ENCODE assay signal across 17 cellular contexts in genomic region chr21:40271169-40271568, GRCh38.
DNase-seq lines count a peak whose midpoint lies in the region; ATAC-seq, FAIRE-seq and TF ChIP-seq lines count a peak whose summit lies in the region.
"Had no signal": no experiment of that assay in that cellular context is flagged by ENCODE, and none has a peak within 500 bp of the region (broad histone marks: within the 10 kb centered on the region; RNA-seq: fewer than 3 reads in every experiment).

No MANE protein-coding gene starts in this region.

- no peak overlapping the region for H2AK5ac ChIP-seq in H1 (ENCODE audit: low read depth, low read length)
- no peak overlapping the region for H2AK5ac ChIP-seq in neuronal stem cell (ENCODE audit: low read depth, low read length)

- H4K8ac ChIP-seq in H1 (ENCODE audit: extremely low read depth, insufficient read depth, low read length) (no peak overlapping the region; the same call in 1 of the 2 replicates), neuronal stem cell (ENCODE audit: low read depth, low read length) (no peak overlapping the region)

- H2BK120ac ChIP-seq in H1 (replicated peaks; ENCODE audit: low read depth, low read length) (no peak overlapping the region), neuronal stem cell (ENCODE audit: low read depth, low read length) (no peak overlapping the region)

- no peak for TF ChIP-seq EP300 in H1 (IDR thresholded peaks at IDR 0.05; ENCODE audit: borderline replicate concordance in 1 of 2, low read depth in 2 of 2, low read length in 2 of 2)

- no peak for TF ChIP-seq RAD21 in H1 (IDR thresholded peaks at IDR 0.05 in 1 of 2, conservative IDR thresholded peaks at IDR 0.05 in 1 of 2; ENCODE audit: low read depth in 2 of 2, low read length in 2 of 2)

- no peak overlapping the region for H3K4me3 ChIP-seq in right cardiac atrium (ENCODE audit: low read length)
- H3K4me3 ChIP-seq in H7 (ENCODE audit: insufficient read depth, low read depth, low read length): no peak overlapping the region
- no peak overlapping the region for H3K4me3 ChIP-seq in H1 (ENCODE audit: extremely low read depth in 1 of 4, insufficient read depth in 2 of 4, low read depth in 3 of 4, low read length in 4 of 4)
- H3K4me3 ChIP-seq in neuronal stem cell (ENCODE audit: low read length in 2 of 2): no peak overlapping the region
- H3K4me3 ChIP-seq: BLaER1, HAP-1 had no signal

- intact Hi-C loops in Right ventricle myocardium inferior (cut with DNase I) (no loop called here), right cardiac atrium (cut with DNase I) (no loop called here)

- H3K79me1 ChIP-seq in H1 (ENCODE audit: low read depth, low read length) (no peaks in the 10 kb centered on the region), neuronal stem cell (ENCODE audit: low read depth, low read length) (no peaks in the 10 kb centered on the region)

- H3K4me1 ChIP-seq in right cardiac atrium (ENCODE audit: control insufficient read depth, insufficient read depth, low read length): no peaks in the 10 kb centered on the region
- peaks cover 0 to 10% (median 7%) of the 10 kb centered on the region in 4 experiments; a peak in 3 of 7 replicates for H3K4me1 ChIP-seq in H1 (replicated peaks in 1 of 4; ENCODE audit: control insufficient read depth in 3 of 4, insufficient read depth in 4 of 4, low read length in 3 of 4)
- H3K4me1 ChIP-seq in neuronal stem cell (ENCODE audit: control insufficient read depth in 2 of 2, insufficient read depth in 1 of 2, low read depth in 1 of 2, low read length in 2 of 2): peaks cover 3 to 9% of the 10 kb centered on the region in 2 donors
- H3K4me1 ChIP-seq: BLaER1, HAP-1 had no signal

- no peaks in the 10 kb centered on the region for H4K20me1 ChIP-seq in H1 (replicated peaks in 1 of 2; ENCODE audit: control insufficient read depth in 1 of 2, insufficient read depth in 2 of 2, low read length in 2 of 2)
- H4K20me1 ChIP-seq: BLaER1 had no signal

- no peaks in the 10 kb centered on the region for H3K79me2 ChIP-seq in H1 (ENCODE audit: control insufficient read depth in 1 of 2, insufficient read depth in 2 of 2, low read length in 2 of 2)

- TF ChIP-seq CTCF in H1 (IDR thresholded peaks at IDR 0.05; ENCODE audit: control extremely low read depth in 1 of 3, insufficient read depth in 1 of 3, low read depth in 1 of 3, low read length in 3 of 3): no peak

- POLR2A ChIA-PET in H1 (lab: Charles Lee; ENCODE audit: partially characterized antibody): no interaction called here

- no peak overlapping the region for H2BK5ac ChIP-seq in H1 (ENCODE audit: low read depth, low read length)
- no peak overlapping the region for H2BK5ac ChIP-seq in neuronal stem cell (ENCODE audit: low read length)

- 57% methylated on average over 9 of the region's 9 CpGs for WGBS in right cardiac atrium
- 81% methylated on average over 9 of the region's 9 CpGs; no CpG with 5 or more reads in 1 of the 2 experiments for WGBS in H1 (ENCODE audit: extremely low coverage in 1 of 2, insufficient coverage in 1 of 2, insufficient read length in 1 of 2, insufficient replicate concordance in 2 of 2, low coverage in 1 of 2, low lambda C conversion rate in 2 of 2, missing lambda C conversion rate in 1 of 2), 2 experiments
- WGBS in neuronal stem cell (ENCODE audit: extremely low coverage in 2 of 2, insufficient read length in 2 of 2, insufficient replicate concordance in 1 of 2), 2 donors: no CpG with 5 or more reads among the region's 9 CpGs

- H3K4ac ChIP-seq in H1 (replicated peaks; ENCODE audit: insufficient read length, low read depth, low read length) (no peak overlapping the region), neuronal stem cell (ENCODE audit: low read length) (no peak overlapping the region)

- CTCF ChIA-PET in H1 (lab: Charles Lee; ENCODE audit: partially characterized antibody): interaction anchor here (0.6 kb wide), 2 partner anchors 51 to 122 kb away, joined by 3 read pairs; no protein-coding TSS in a partner anchor

- H4K91ac ChIP-seq in H1 (replicated peaks; ENCODE audit: insufficient read length, low read length): no peak overlapping the region
- no peak overlapping the region for H4K91ac ChIP-seq in neuronal stem cell (ENCODE audit: low read depth, low read length, poor library complexity)

- no peak for DNase-seq in Right ventricle myocardium inferior (ENCODE audit: missing footprints)
- DNase-seq in right cardiac atrium: no peak
- DNase-seq in H7: peak; percentile 32
- no peak for DNase-seq in H1 (ENCODE audit: low read depth in 1 of 2, low spot score in 2 of 2)
- no peak for DNase-seq in neuronal stem cell (ENCODE audit: low spot score)
- DNase-seq in NCI-H446 treated with DMSO at 0.1 percent for 48 hours (lab: John Stamatoyannopoulos, UW): no peak
- no peak for DNase-seq in SKM-1 (lab: John Stamatoyannopoulos, UW; ENCODE audit: unreplicated experiment)
- DNase-seq: 8988T; CD4-positive, alpha-beta memory T cell; DMS153; DMS79; GDM1; GOT3 had no signal

- no peak for FAIRE-seq in H1 (lab: Jason Lieb, UNC)
- FAIRE-seq: GM12892, GM18507 had no signal

- H3K4me2 ChIP-seq in H1 (ENCODE audit: insufficient read depth in 1 of 2, low read depth in 2 of 2, low read length in 2 of 2): no peak overlapping the region
- H3K4me2 ChIP-seq in neuronal stem cell (ENCODE audit: insufficient read depth, low read length, poor library complexity, severe bottlenecking): no peak overlapping the region
- H3K4me2 ChIP-seq: BLaER1 had no signal

- H2AFZ ChIP-seq in H1 (ENCODE audit: low read length): peak overlapping the region; percentile 54; the same call in 1 of the 2 replicates
- H2AFZ ChIP-seq in neuronal stem cell (ENCODE audit: low read length): peak overlapping the region; percentile 69

- no peaks in the 10 kb centered on the region for H3K23me2 ChIP-seq in H1 (ENCODE audit: low read depth, low read length)

- 0 out of 2 replicates have a peak overlapping the region, but pooled peaks have one; percentile 1 for H2BK12ac ChIP-seq in H1 (ENCODE audit: low read depth, low read length)
- no peak overlapping the region for H2BK12ac ChIP-seq in neuronal stem cell (ENCODE audit: low read length)

- H3K27me3 ChIP-seq in right cardiac atrium (ENCODE audit: control insufficient read depth, insufficient read depth) (no peaks in the 10 kb centered on the region), H7 (ENCODE audit: control insufficient read depth, insufficient read depth, low read length) (no peaks in the 10 kb centered on the region), H1 (replicated peaks in 1 of 4; ENCODE audit: control insufficient read depth in 3 of 4, extremely low read depth in 1 of 4, insufficient read depth in 3 of 4, low read length in 3 of 4) (no peaks in the 10 kb centered on the region), neuronal stem cell (ENCODE audit: control insufficient read depth in 3 of 3, insufficient read depth in 3 of 3, low read depth in 1 of 3, low read length in 3 of 3) (no peaks in the 10 kb centered on the region)
- H3K27me3 ChIP-seq: BLaER1 had no signal

- H3K9ac ChIP-seq in H1 (replicated peaks in 1 of 4; ENCODE audit: extremely low read depth in 1 of 4, low read depth in 3 of 4, low read length in 3 of 4) (no peak overlapping the region), neuronal stem cell (ENCODE audit: low read depth, low read length, poor library complexity) (no peak overlapping the region)
- H3K9ac ChIP-seq: BLaER1 had no signal

- no peaks in the 10 kb centered on the region for H3K9me3 ChIP-seq in right cardiac atrium (ENCODE audit: control insufficient read depth, low read length)
- H3K9me3 ChIP-seq in H1 (ENCODE audit: insufficient read depth in 2 of 2, low read depth in 1 of 2, low read length in 1 of 2): no peaks in the 10 kb centered on the region
- H3K9me3 ChIP-seq in neuronal stem cell (replicated peaks in 1 of 2; ENCODE audit: control insufficient read depth in 2 of 2, insufficient read depth in 1 of 2, low read depth in 1 of 2, low read length in 2 of 2): no peaks in the 10 kb centered on the region
- H3K9me3 ChIP-seq: BLaER1, HAP-1 had no signal

- H4K5ac ChIP-seq in H1 (ENCODE audit: insufficient read length, low read depth, low read length): no peak overlapping the region

- H3K14ac ChIP-seq in H1 (ENCODE audit: insufficient read length) (no peak overlapping the region), neuronal stem cell (ENCODE audit: low read length) (no peak overlapping the region)

- ATAC-seq in Right ventricle myocardium inferior (peak; percentile 37), right cardiac atrium (no peak)

- no peak overlapping the region; the same call in 1 of the 2 replicates for H3K18ac ChIP-seq in H1 (ENCODE audit: extremely low read depth, low read length)
- H3K18ac ChIP-seq in neuronal stem cell (ENCODE audit: low read length): no peak overlapping the region

- H3K23ac ChIP-seq in H1 (ENCODE audit: insufficient read length) (no peak overlapping the region), neuronal stem cell (ENCODE audit: low read depth, low read length, poor library complexity) (no peak overlapping the region)

- H3K27ac ChIP-seq in right cardiac atrium (ENCODE audit: low read length): no peak overlapping the region
- H3K27ac ChIP-seq in H1 (ENCODE audit: low read depth, low read length): no peak overlapping the region
- no peak overlapping the region for H3K27ac ChIP-seq in neuronal stem cell (replicated peaks; ENCODE audit: low read length)
- H3K27ac ChIP-seq: BLaER1 had no signal

- H3K56ac ChIP-seq in H1 (replicated peaks; ENCODE audit: insufficient read length, low read depth, low read length): no peak overlapping the region

- H3K36me3 ChIP-seq in H7 (replicated peaks; ENCODE audit: control insufficient read depth, insufficient read depth, low read length) (no peaks in the 10 kb centered on the region), H1 (ENCODE audit: control insufficient read depth in 2 of 4, insufficient read depth in 4 of 4, low read length in 3 of 4) (no peaks in the 10 kb centered on the region), neuronal stem cell (replicated peaks in 1 of 2; ENCODE audit: control insufficient read depth in 2 of 2, insufficient read depth in 2 of 2, low read length in 2 of 2) (no peaks in the 10 kb centered on the region)
- H3K36me3 ChIP-seq: BLaER1, HAP-1 had no signal

- H2BK15ac ChIP-seq in H1 (ENCODE audit: low read length) (no peak overlapping the region), neuronal stem cell (ENCODE audit: low read length) (no peak overlapping the region)

- TF ChIP-seq POLR2A in H1 (IDR thresholded peaks at IDR 0.05; ENCODE audit: control extremely low read depth in 1 of 2, low read depth in 2 of 2, low read length in 2 of 2): no peak

- H2BK20ac ChIP-seq in H1 (ENCODE audit: low read length): no peak overlapping the region

TF ChIP-seq in H1, 55 proteins besides CTCF, POLR2A, EP300 and RAD21 (continues in another document):
- TF ChIP-seq CEBPB (IDR thresholded peaks at IDR 0.05; ENCODE audit: low read depth, low read length) (no peak), TAF7 (optimal IDR thresholded peaks at IDR 0.05; ENCODE audit: borderline replicate concordance, low read depth, low read length) (no peak)
